In the genomic region with DNA sequence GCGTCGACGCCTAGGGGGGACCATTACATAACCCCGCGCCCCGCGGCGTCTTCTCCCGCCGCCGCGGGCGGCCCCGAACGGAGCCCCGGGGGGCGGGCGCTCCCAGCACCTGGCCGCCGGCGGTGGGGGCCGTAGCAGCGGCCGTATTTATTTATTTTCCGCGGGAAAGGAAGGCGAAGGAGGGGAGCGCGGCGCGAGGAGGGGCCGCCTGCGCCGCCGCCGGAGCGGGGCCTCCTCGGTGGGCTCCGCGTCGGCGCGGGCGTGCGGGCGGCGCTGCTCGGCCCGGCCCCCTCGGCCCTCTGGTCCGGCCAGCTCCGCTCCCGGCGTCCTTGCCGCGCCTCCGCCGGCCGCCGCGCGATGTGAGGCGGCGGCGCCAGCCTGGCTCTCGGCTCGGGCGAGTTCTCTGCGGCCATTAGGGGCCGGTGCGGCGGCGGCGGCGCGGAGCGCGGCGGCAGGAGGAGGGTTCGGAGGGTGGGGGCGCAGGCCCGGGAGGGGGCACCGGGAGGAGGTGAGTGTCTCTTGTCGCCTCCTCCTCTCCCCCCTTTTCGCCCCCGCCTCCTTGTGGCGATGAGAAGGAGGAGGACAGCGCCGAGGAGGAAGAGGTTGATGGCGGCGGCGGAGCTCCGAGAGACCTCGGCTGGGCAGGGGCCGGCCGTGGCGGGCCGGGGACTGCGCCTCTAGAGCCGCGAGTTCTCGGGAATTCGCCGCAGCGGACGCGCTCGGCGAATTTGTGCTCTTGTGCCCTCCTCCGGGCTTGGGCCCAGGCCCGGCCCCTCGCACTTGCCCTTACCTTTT, we compare ENCODE assay signal across 1 cellular context.
TF ChIP-seq lines count a peak whose summit lies in the region.

A gene (plus strand): TSS at position 570 of the 795 bp plus-strand sequence. CDS start 413 bp downstream, outside the sequence.

TF ChIP-seq in HEK293, 187 proteins besides CTCF, POLR2A, EP300 and RAD21 (continued from another document):
- TF ChIP-seq OSR2 (tag by site-specific recombination; IDR thresholded peaks at IDR 0.05) (no peak), ZNF302 (tag by site-specific recombination; IDR thresholded peaks at IDR 0.05; ENCODE audit: low read depth) (no peak), ZNF324 (tag by site-specific recombination; IDR thresholded peaks at IDR 0.05) (no peak), ZNF174 (tag by site-specific recombination; IDR thresholded peaks at IDR 0.05) (no peak), ZNF10 (tag by site-specific recombination; IDR thresholded peaks at IDR 0.05) (no peak), ZNF24 (tag by site-specific recombination; IDR thresholded peaks at IDR 0.05) (no peak), ZSCAN23 (tag by site-specific recombination; IDR thresholded peaks at IDR 0.05) (no peak), GLIS1 (tag by site-specific recombination; IDR thresholded peaks at IDR 0.05) (no peak; the same call in 1 of the 2 replicates)
- TF ChIP-seq, protein P1, sequence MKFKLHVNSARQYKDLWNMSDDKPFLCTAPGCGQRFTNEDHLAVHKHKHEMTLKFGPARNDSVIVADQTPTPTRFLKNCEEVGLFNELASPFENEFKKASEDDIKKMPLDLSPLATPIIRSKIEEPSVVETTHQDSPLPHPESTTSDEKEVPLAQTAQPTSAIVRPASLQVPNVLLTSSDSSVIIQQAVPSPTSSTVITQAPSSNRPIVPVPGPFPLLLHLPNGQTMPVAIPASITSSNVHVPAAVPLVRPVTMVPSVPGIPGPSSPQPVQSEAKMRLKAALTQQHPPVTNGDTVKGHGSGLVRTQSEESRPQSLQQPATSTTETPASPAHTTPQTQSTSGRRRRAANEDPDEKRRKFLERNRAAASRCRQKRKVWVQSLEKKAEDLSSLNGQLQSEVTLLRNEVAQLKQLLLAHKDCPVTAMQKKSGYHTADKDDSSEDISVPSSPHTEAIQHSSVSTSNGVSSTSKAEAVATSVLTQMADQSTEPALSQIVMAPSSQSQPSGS (tag by site-specific recombination; IDR thresholded peaks at IDR 0.05; ENCODE audit: low read depth) = no peak
